8 cellular contexts compared by ENCODE assay signal in the genomic region with DNA sequence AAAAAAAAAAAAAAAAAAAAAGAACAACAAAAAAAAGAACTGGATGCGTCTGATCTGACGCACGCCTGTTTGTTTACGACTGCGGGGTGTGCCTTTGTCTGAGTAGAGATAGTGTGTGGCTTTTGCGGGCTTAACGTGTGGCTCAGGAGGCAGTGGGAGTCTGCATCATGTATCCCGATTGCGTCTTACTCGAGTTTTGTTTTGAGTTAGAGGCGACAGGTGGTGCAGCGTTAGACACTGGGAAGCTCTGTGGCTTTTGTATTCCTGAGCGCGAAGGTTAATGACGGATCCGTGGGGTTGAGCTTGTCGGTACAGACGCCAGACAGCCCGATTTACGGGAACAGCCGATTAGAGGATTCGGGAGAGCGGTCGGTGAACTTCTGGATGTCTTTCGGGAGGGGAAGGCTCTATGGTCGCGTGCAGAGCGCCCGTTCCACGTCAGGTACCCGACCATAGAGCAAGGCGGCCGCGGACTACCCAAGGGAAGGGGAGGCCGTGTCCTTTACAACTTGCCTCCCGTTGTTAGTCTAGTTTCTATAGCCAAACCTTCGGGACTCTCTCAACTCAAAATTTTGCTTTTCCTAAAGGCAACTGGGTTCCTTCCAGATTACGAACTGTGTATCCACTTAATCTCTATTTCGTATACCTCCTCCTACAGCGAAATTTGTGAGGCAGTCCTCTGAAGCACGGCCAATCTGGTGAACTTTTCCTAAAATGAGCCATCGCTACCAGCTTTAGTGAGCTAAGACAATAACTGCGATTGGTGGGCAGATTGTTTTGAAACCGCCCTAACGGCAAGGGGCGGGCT. TPM values are rescaled to one million over a fixed set of nuclear protein-coding genes. Genes with fewer than 3 reads are reported as not detected.
DNase-seq lines count a peak whose midpoint lies in the region; ATAC-seq, FAIRE-seq and TF ChIP-seq lines count a peak whose summit lies in the region.

No MANE protein-coding gene starts in this region.

- H3K4me1 ChIP-seq in DND-41 (ENCODE audit: insufficient read depth, low read length) (peaks cover 41% of the 10 kb centered on the region), breast epithelium (peaks cover 0 to 12% of the 10 kb centered on the region in 2 donors), kidney (ENCODE audit: control insufficient read depth in 1 of 2, insufficient read depth in 1 of 2, low read depth in 1 of 2, low read length in 2 of 2) (peaks cover 9 to 12% of the 10 kb centered on the region in 2 donors)

- H3K36me3 ChIP-seq in DND-41 (ENCODE audit: insufficient read depth, low read length) = peaks cover 31% of the 10 kb centered on the region
- peaks cover 33% of the 10 kb centered on the region for H3K36me3 ChIP-seq in WERI-Rb-1
- H3K36me3 ChIP-seq in breast epithelium = no peaks in the 10 kb centered on the region
- H3K36me3 ChIP-seq in kidney (ENCODE audit: control insufficient read depth in 1 of 2, insufficient read depth in 2 of 2, low read length in 2 of 2) = peaks cover 0 to 6% of the 10 kb centered on the region in 2 donors

- H3K79me2 ChIP-seq in DND-41 (ENCODE audit: insufficient read depth, low read length) = peaks cover 49% of the 10 kb centered on the region

- H3K27me3 ChIP-seq in DND-41 (ENCODE audit: insufficient read depth, low read length, poor library complexity) (no peaks in the 10 kb centered on the region), WERI-Rb-1 (ENCODE audit: insufficient read depth, low read depth, severe bottlenecking) (no peaks in the 10 kb centered on the region), breast epithelium (no peaks in the 10 kb centered on the region)

- peak overlapping the region; percentile 92 for H3K9ac ChIP-seq in DND-41 (ENCODE audit: low read depth, low read length)
- H3K9ac ChIP-seq in kidney (ENCODE audit: low read length in 2 of 2) = peak overlapping the region; percentile 98 to 100

- DNase-seq in DND-41 (peak; percentile 61), MV-4-11 (lab: John Stamatoyannopoulos, UW) (peak; percentile 72), WERI-Rb-1 (peak; percentile 50), breast epithelium (ENCODE audit: low spot score in 2 of 2) (peak; percentile 66 to 71), kidney (peak; percentile 90), GM19239 (ENCODE audit: insufficient read length, low spot score) (no peak)
- DNase-seq in stimulated activated CD4-positive, alpha-beta T cell treated with anti-CD3 and anti-CD28 coated beads, Interleukin-1b, Interleukin-23, amount 100 ng/mL, for 24 hours (ENCODE audit: low read depth in 4 of 4, low spot score in 1 of 4) = peak; percentile 49 to 74 (median 65)

- H4K20me1 ChIP-seq in DND-41 (ENCODE audit: insufficient read depth, low read length) = peaks cover 20% of the 10 kb centered on the region

- peak overlapping the region; percentile 83 for H3K4me2 ChIP-seq in DND-41 (ENCODE audit: insufficient read depth, low read length)

- H3K4me3 ChIP-seq in DND-41 (ENCODE audit: low read depth in 1 of 2, low read length in 2 of 2) = peak overlapping the region; percentile 81 to 83
- peak overlapping the region; percentile 97 for H3K4me3 ChIP-seq in WERI-Rb-1 (ENCODE audit: low read depth, low read length)
- H3K4me3 ChIP-seq in breast epithelium = peak overlapping the region; percentile 73 to 87 (median 75)
- H3K4me3 ChIP-seq in kidney (ENCODE audit: low read length in 2 of 2) = peak overlapping the region; percentile 92 to 98

- TF ChIP-seq CTCF in DND-41 (IDR thresholded peaks at IDR 0.05; ENCODE audit: borderline replicate concordance, extremely low read depth, low read length, poor library complexity, severe bottlenecking) (no peak), WERI-Rb-1 (IDR thresholded peaks at IDR 0.05; ENCODE audit: low read depth, low read length) (no peak), breast epithelium (IDR thresholded peaks at IDR 0.05) (no peak), kidney (IDR thresholded peaks at IDR 0.05; ENCODE audit: borderline replicate concordance, extremely low read depth, insufficient read depth) (no peak)

- ATAC-seq in DND-41 (ENCODE audit: insufficient read depth, low read depth) (peak; percentile 7), GM21723 (IDR thresholded peaks at IDR 0.05; ENCODE audit: unreplicated experiment) (peak; percentile 62)

- peak; percentile 83 for TF ChIP-seq POLR2A in breast epithelium (IDR thresholded peaks at IDR 0.05)

- H3K9me3 ChIP-seq in DND-41 (ENCODE audit: insufficient read depth, low read length, severe bottlenecking) (no peaks in the 10 kb centered on the region), WERI-Rb-1 (ENCODE audit: severe bottlenecking) (no peaks in the 10 kb centered on the region), breast epithelium (no peaks in the 10 kb centered on the region), kidney (ENCODE audit: control insufficient read depth in 1 of 2, low read length in 2 of 2) (peaks cover 0 to 3% of the 10 kb centered on the region in 2 donors)

- H3K27ac ChIP-seq in DND-41 (ENCODE audit: low read length) (peak overlapping the region; percentile 99), WERI-Rb-1 (peak overlapping the region; percentile 95), breast epithelium (peak overlapping the region; percentile 98 to 100), kidney (ENCODE audit: low read depth in 2 of 2, low read length in 2 of 2) (peak overlapping the region; percentile 97 to 100)

- H2AFZ ChIP-seq in DND-41 (ENCODE audit: low read depth, low read length) = peak overlapping the region; percentile 64

- FAIRE-seq in kidney (lab: Jason Lieb, UNC) (no peak), GM19239 (lab: Jason Lieb, UNC) (no peak)

- intact Hi-C loops in breast epithelium (cut with DNase I; ENCODE audit: low total_unique reads) = no loop called here
- intact Hi-C loops in kidney (cut with DNase I) = no loop called here

RNA-seq across cellular contexts. Expression of gene HNRNPUL1, which starts 0.9 kb away (rescaled TPM):
- total RNA-seq in breast epithelium = 100 to 1,000 TPM; 116 to 146 (median 125) TPM
- 182 TPM for total RNA-seq in kidney
- polyA plus RNA-seq in kidney (ENCODE audit: insufficient read depth, low read depth, low replicate concordance) = 51.0 TPM

RNA-seq across cellular contexts. Expression of gene AXL, which starts 44.2 kb away (rescaled TPM):
- total RNA-seq in breast epithelium (10 to 100 TPM; 29.0 to 89.8 (median 36.4) TPM), kidney (37.4 TPM)
- 6.3 TPM for polyA plus RNA-seq in kidney (ENCODE audit: insufficient read depth, low read depth, low replicate concordance)

RNA-seq across cellular contexts. Expression of gene CCDC97, which starts 46.7 kb away (rescaled TPM):
- 10 to 100 TPM; 15.4 to 15.7 (median 15.4) TPM for total RNA-seq in breast epithelium
- 28.1 TPM for total RNA-seq in kidney
- polyA plus RNA-seq in kidney (ENCODE audit: insufficient read depth, low read depth, low replicate concordance) = 9.8 TPM
